12 cellular contexts compared by ENCODE assay signal in the genomic region with DNA sequence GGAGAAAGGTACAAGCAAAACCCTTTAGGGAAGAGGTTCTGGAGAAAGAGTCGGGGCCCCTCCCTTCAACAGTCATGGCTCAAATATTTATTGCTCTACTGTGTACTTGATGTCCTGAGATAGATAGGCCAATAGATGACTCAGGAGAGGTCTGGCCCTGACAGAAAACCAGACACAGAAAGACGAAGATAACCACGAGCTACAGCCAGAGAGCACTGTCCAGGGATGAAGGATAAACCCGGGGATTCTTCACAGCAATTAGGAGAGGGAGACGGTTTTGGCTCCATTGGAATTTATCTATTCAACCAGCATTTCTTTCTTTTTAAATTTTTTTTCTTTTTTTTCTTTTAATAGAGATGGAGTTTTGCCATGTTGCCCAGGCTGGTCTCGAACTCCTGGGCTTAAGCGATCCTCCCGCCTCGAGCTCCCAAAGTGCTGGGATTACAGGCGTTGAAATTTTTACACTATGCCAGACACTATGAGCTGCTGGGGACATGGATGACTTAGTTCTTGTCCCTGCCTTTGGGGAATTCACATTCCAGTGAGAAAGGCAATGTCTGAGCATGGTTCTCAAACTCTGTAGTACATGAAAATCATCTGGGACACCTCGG. TPM values are rescaled to one million over a fixed set of nuclear protein-coding genes. Genes with fewer than 3 reads are reported as not detected.
DNase-seq lines count a peak whose midpoint lies in the region; ATAC-seq and TF ChIP-seq lines count a peak whose summit lies in the region.
"Had no signal": no experiment of that assay in that cellular context is flagged by ENCODE, and none has a peak within 500 bp of the region (broad histone marks: within the 10 kb centered on the region; RNA-seq: fewer than 3 reads in every experiment).

No MANE protein-coding gene starts in this region.

- H3K27ac Mint-ChIP-seq in stimulated activated memory B cell treated with anti-CD40 and anti-IgM and Interleukin-4, amounts not matched to agents 10 μg/mL and 1 μg/mL and 100 μg/mL, for 72 hours = no peak overlapping the region
- H3K27ac Mint-ChIP-seq: CD4-positive, CD25-positive, alpha-beta regulatory T cell had no signal

- H3K4me1 Mint-ChIP-seq in stimulated activated memory B cell treated with anti-CD40 and anti-IgM and Interleukin-4, amounts not matched to agents 10 μg/mL and 1 μg/mL and 100 μg/mL, for 72 hours = no peaks in the 10 kb centered on the region

- no peaks in the 10 kb centered on the region for H3K36me3 Mint-ChIP-seq in stimulated activated memory B cell treated with anti-CD40 and anti-IgM and Interleukin-4, amounts not matched to agents 10 μg/mL and 1 μg/mL and 100 μg/mL, for 72 hours
- H3K36me3 Mint-ChIP-seq: CD4-positive, CD25-positive, alpha-beta regulatory T cell had no signal

- DNase-seq in 8988T = peak; percentile 77
- DNase-seq in HFF-Myc (ENCODE audit: extremely low read depth, low read depth) = peak; percentile 60
- peak; percentile 95 for DNase-seq in amniotic epithelial cell (ENCODE audit: low read depth)
- no peak for DNase-seq in left lung
- no peak for DNase-seq in NCI-H2081 treated with DMSO at 0.1 percent for 48 hours (lab: John Stamatoyannopoulos, UW)
- DNase-seq: CD4-positive, CD25-positive, alpha-beta regulatory T cell; dermis blood vessel endothelial cell; SJCRH30 had no signal

- intact Hi-C loops in left lung (cut with DNase I) = no loop called here

- H3K27ac ChIP-seq in left lung = no peak overlapping the region
- H3K27ac ChIP-seq: SJCRH30, thoracic aorta had no signal

- no peak overlapping the region for H3K4me3 Mint-ChIP-seq in stimulated activated memory B cell treated with anti-CD40 and anti-IgM and Interleukin-4, amounts not matched to agents 10 μg/mL and 1 μg/mL and 100 μg/mL, for 72 hours
- H3K4me3 Mint-ChIP-seq: CD4-positive, CD25-positive, alpha-beta regulatory T cell had no signal

- H3K4me1 ChIP-seq in left lung = peaks cover 0 to 1% of the 10 kb centered on the region in 2 donors

- no peaks in the 10 kb centered on the region for H3K27me3 ChIP-seq in left lung
- H3K27me3 ChIP-seq: SJCRH30 had no signal

- H3K36me3 ChIP-seq in left lung = no peaks in the 10 kb centered on the region
- H3K36me3 ChIP-seq: SJCRH30, thoracic aorta had no signal

- H3K4me3 ChIP-seq in HFF-Myc (replicated peaks; ENCODE audit: low read depth, low read length) = no peak overlapping the region
- H3K4me3 ChIP-seq in left lung = no peak overlapping the region
- H3K4me3 ChIP-seq: SJCRH30, thoracic aorta had no signal

- H3K9me3 Mint-ChIP-seq in stimulated activated memory B cell treated with anti-CD40 and anti-IgM and Interleukin-4, amounts not matched to agents 10 μg/mL and 1 μg/mL and 100 μg/mL, for 72 hours = no peaks in the 10 kb centered on the region
- H3K9me3 Mint-ChIP-seq: CD4-positive, CD25-positive, alpha-beta regulatory T cell had no signal

- no peak for TF ChIP-seq CTCF in HFF-Myc (IDR thresholded peaks at IDR 0.05; ENCODE audit: low read depth, low read length, missing control alignments)
- no peak for TF ChIP-seq CTCF in left lung (IDR thresholded peaks at IDR 0.05)

- ATAC-seq in left lung = peak; percentile 46
- ATAC-seq in stimulated activated memory B cell treated with anti-CD40 and anti-IgM and Interleukin-4, amounts not matched to agents 10 μg/mL and 1 μg/mL and 100 μg/mL, for 72 hours = no peak
- ATAC-seq in HG02623 (IDR thresholded peaks at IDR 0.05; ENCODE audit: unreplicated experiment) = no peak
- no peak for ATAC-seq in HG03442 (IDR thresholded peaks at IDR 0.05; ENCODE audit: unreplicated experiment)

- peaks cover 9% of the 10 kb centered on the region for H3K27me3 Mint-ChIP-seq in stimulated activated memory B cell treated with anti-CD40 and anti-IgM and Interleukin-4, amounts not matched to agents 10 μg/mL and 1 μg/mL and 100 μg/mL, for 72 hours

- H3K9me3 ChIP-seq in left lung = no peaks in the 10 kb centered on the region
- H3K9me3 ChIP-seq: SJCRH30, thoracic aorta had no signal

RNA-seq across cellular contexts. Expression of a gene that starts 4.6 kb away (rescaled TPM):
- not detected for total RNA-seq in left lung
- total RNA-seq: CD4-positive, CD25-positive, alpha-beta regulatory T cell; dermis blood vessel endothelial cell; SJCRH30 had no signal

RNA-seq across cellular contexts. Expression of a gene that starts 5.8 kb away (rescaled TPM):
- 10 to 100 TPM; 25.1 to 31.8 TPM for total RNA-seq in left lung

RNA-seq across cellular contexts. Expression of a gene that starts 18.0 kb away (rescaled TPM):
- 10 to 100 TPM; 14.4 to 22.5 TPM for total RNA-seq in left lung

RNA-seq across cellular contexts. Expression of a gene that starts 32.2 kb away (rescaled TPM):
- total RNA-seq in left lung = 10 to 100 TPM; 20.4 to 26.2 TPM

RNA-seq across cellular contexts. Expression of a gene that starts 40.9 kb away (rescaled TPM):
- total RNA-seq in left lung = 10 to 100 TPM; 29.6 to 35.3 TPM

Comparison
In these comparisons a context has a peak if more than half of its experiments do, and no peak if none do; other contexts are left out.
1. DNase-seq: peak in 8988T (single experiment), HFF-Myc (single experiment) and amniotic epithelial cell (single experiment); none in left lung (0 of 2) and NCI-H2081 treated with DMSO at 0.1 percent for 48 hours (single experiment).